8 cellular contexts compared by ENCODE assay signal in the genomic region with DNA sequence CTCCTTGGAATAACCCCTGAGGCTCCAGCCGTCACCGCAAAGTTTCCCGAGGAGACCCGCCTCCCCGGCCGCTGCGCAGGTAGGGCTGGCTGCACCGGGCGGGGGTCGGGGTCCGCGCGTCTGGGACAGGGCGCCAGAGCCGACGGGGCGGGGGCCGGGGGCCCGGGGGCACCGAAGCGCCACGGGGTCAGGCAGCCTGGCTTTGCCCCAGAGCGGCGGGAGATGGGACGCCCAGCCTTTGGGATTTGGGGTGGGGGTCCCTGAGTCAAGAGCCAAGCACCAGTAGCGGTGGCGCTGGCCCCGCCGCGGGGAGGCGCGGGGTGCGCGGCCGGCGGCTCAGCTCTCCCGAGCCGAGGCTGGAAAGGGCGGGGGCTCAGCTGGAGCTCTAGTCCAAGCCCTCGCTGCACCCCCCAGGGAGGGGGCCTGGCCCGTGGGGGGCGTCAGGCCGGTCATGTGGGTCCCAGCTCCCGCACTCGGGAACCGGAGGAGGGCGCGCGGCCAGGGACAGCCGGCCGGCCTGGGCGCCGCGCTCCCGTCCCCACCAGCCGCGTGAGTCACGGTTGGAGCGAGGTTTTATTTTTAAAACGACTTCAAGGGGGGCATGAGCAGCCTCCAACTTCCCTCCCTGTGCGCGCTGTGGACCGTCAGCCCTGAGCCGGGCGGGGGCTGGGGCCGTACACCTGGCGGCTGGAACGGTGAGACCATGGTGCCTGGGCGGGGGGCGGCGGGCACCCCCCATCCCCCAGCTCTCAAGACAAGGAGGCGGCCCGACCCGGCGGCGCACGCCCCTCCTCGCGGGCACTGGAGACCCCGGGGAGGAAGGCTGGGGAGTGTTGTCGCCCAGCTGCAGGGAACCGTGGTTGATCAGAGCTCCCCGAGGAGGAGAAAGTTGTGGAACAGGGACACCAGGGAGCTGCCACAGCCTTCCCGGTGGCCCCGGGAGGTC. TPM values are rescaled to one million over a fixed set of nuclear protein-coding genes. Genes with fewer than 3 reads are reported as not detected.
DNase-seq lines count a peak whose midpoint lies in the region; ATAC-seq and TF ChIP-seq lines count a peak whose summit lies in the region.

No MANE protein-coding gene starts in this region.

- no peak overlapping the region for H3K4me3 Mint-ChIP-seq in osteocyte (ENCODE audit: unreplicated experiment)

- peaks cover 13% of the 10 kb centered on the region for H3K4me1 Mint-ChIP-seq in osteocyte (ENCODE audit: unreplicated experiment)

- no peak overlapping the region for H3K27ac Mint-ChIP-seq in osteocyte (ENCODE audit: unreplicated experiment)

- no peaks in the 10 kb centered on the region for H3K9me3 ChIP-seq in Peyer's patch

- no peaks in the 10 kb centered on the region for H3K36me3 Mint-ChIP-seq in osteocyte (ENCODE audit: unreplicated experiment)

- no peak for TF ChIP-seq POLR2A in Peyer's patch (IDR thresholded peaks at IDR 0.05)

- peaks cover 14% of the 10 kb centered on the region for H3K27me3 Mint-ChIP-seq in osteocyte (ENCODE audit: unreplicated experiment)

- peak overlapping the region in 3 of 4 donors; percentile 15 to 50 (median 29) for H3K4me3 ChIP-seq in Peyer's patch
- peak overlapping the region; percentile 24 to 36 for H3K4me3 ChIP-seq in foreskin fibroblast (ENCODE audit: low read depth in 1 of 2, low read length in 2 of 2)

- no peaks in the 10 kb centered on the region for H3K9me3 Mint-ChIP-seq in osteocyte (ENCODE audit: unreplicated experiment)

- peaks cover 0 to 17% (median 4%) of the 10 kb centered on the region in 4 donors for H3K4me1 ChIP-seq in Peyer's patch

- no peak for ATAC-seq in GM21526 (IDR thresholded peaks at IDR 0.05; ENCODE audit: low FRiP score, unreplicated experiment)
- no peak for ATAC-seq in HG03442 (IDR thresholded peaks at IDR 0.05; ENCODE audit: unreplicated experiment)

- DNase-seq in GM20000 (ENCODE audit: low spot score) (peak; percentile 62), Peyer's patch (no peak), foreskin fibroblast (peak; percentile 24 to 68), osteocyte (ENCODE audit: extremely low spot score, unreplicated experiment) (no peak), NCI-H510A (lab: John Stamatoyannopoulos, UW) (no peak), germinal center (ENCODE audit: low spot score) (no peak)

- TF ChIP-seq CTCF in GM20000 (IDR thresholded peaks at IDR 0.05; ENCODE audit: extremely low read depth, missing control alignments) (no peak), Peyer's patch (IDR thresholded peaks at IDR 0.05) (no peak), foreskin fibroblast (IDR thresholded peaks at IDR 0.05; ENCODE audit: low read depth, low read length) (no peak), osteocyte (IDR thresholded peaks at IDR 0.05) (peak; percentile 10)

- H3K27me3 ChIP-seq in Peyer's patch = peaks cover 0 to 16% of the 10 kb centered on the region in 2 donors

- H3K36me3 ChIP-seq in Peyer's patch = no peaks in the 10 kb centered on the region

- no peak overlapping the region for H3K27ac ChIP-seq in Peyer's patch

RNA-seq across cellular contexts. Expression of gene FLRT1, which starts 0.6 kb away (rescaled TPM):
- under 1 TPM in 1 of 4 donors, not detected in 3; 0.27 TPM for total RNA-seq in Peyer's patch
- total RNA-seq in osteocyte = 0.54 and 0.65 TPM in 2 replicates

RNA-seq across cellular contexts. Expression of gene OTUB1, which starts 50.1 kb away (rescaled TPM):
- 100 to 1,000 TPM in 1 of 4 donors, 10 to 100 TPM in 3; 79.2 to 110 (median 95.4) TPM for total RNA-seq in Peyer's patch
- 66.2 and 71.4 TPM in 2 replicates for total RNA-seq in osteocyte

Comparison
In these comparisons a context has a peak if more than half of its experiments do, and no peak if none do; other contexts are left out.
1. DNase-seq: peak in GM20000 (single experiment) and foreskin fibroblast (2 of 2); none in Peyer's patch (0 of 3), osteocyte (single experiment), NCI-H510A (single experiment) and germinal center (single experiment).